In the genomic region with DNA sequence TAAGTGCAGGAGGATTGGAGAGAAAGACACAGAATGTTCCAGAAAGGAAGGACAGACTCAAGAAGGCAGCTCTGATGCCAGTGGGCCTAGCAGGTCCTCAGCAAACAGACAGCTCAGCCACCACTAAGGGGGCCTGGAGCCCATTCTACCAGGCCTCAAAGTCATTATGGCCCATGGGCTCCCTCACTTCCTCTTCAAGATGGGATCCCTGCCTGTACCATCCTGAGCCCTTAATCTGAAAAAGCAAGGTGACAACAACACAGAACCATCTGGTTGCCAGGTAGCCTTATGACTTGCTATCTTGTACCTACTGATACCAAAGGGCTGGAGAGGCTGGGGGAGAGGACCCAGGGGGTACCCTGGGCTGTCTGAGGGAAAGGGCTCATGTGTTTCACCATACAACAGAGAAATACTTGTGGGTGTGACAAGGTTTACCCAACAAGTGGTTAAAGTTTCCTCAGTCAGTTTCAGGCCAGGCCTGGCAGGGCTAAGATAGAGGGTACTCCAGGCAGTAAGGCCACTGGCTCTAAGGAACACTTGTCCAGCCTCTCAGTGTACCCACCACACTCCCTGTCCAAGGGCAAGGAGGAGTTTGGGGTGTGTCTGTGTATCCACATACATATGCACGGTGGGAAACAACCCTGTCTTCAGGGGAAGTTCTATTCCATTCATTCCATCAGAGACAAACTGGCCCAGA, we compare ENCODE assay signal across 14 cellular contexts. TPM values are rescaled to one million over a fixed set of nuclear protein-coding genes. Genes with fewer than 3 reads are reported as not detected.
A peak's percentile ranks its signal among the peaks of the same experiment; 100 is the strongest.
DNase-seq lines count a peak whose midpoint lies in the region; ATAC-seq and TF ChIP-seq lines count a peak whose summit lies in the region.
"Had no signal": no experiment of that assay in that cellular context is flagged by ENCODE, and none has a peak within 500 bp of the region (broad histone marks: within the 10 kb centered on the region; RNA-seq: fewer than 3 reads in every experiment).

No MANE protein-coding gene starts in this region.

- peaks cover 30% of the 10 kb centered on the region for H3K4me1 ChIP-seq in Caco-2

- peaks cover 78% of the 10 kb centered on the region for H3K36me3 Mint-ChIP-seq in activated CD4-positive, alpha-beta T cell treated with anti-CD3 and anti-CD28 coated beads, Interleukin-2, amount 10 ng/mL, durations not matched to agents 7 days and 5 days (ENCODE audit: low read depth)
- H3K36me3 Mint-ChIP-seq in Caco-2 (ENCODE audit: insufficient read depth, unreplicated experiment) = peaks cover 64% of the 10 kb centered on the region
- H3K36me3 Mint-ChIP-seq in activated naive CD8-positive, alpha-beta T cell treated with anti-CD3 and anti-CD28 coated beads for 36 hours = peaks cover 24% of the 10 kb centered on the region
- no peaks in the 10 kb centered on the region for H3K36me3 Mint-ChIP-seq in natural killer cell

- no peak overlapping the region for H3K4me3 Mint-ChIP-seq in activated CD4-positive, alpha-beta T cell treated with anti-CD3 and anti-CD28 coated beads, Interleukin-2, amount 10 ng/mL, durations not matched to agents 7 days and 5 days
- H3K4me3 Mint-ChIP-seq in Caco-2 (ENCODE audit: unreplicated experiment) = no peak overlapping the region
- no peak overlapping the region for H3K4me3 Mint-ChIP-seq in activated naive CD8-positive, alpha-beta T cell treated with anti-CD3 and anti-CD28 coated beads for 36 hours
- no peak overlapping the region for H3K4me3 Mint-ChIP-seq in natural killer cell

- ATAC-seq in natural killer cell (peak in 1 of 3 donors; percentile 1), GM19324 (IDR thresholded peaks at IDR 0.05; ENCODE audit: low FRiP score, unreplicated experiment) (no peak)

- POLR2A ChIA-PET in activated CD4-positive, alpha-beta T cell treated with anti-CD3 and anti-CD28 coated beads, Interleukin-2, amount 10 ng/mL, durations not matched to agents 7 days and 5 days (lab: Charles Lee) = interaction anchor here (0.5 kb wide), 1 partner anchor 125 kb away, joined by 3 read pairs; no protein-coding TSS in a partner anchor
- POLR2A ChIA-PET in Caco-2 (lab: Charles Lee) = no interaction called here

- H3K9me3 ChIP-seq in Caco-2 = no peaks in the 10 kb centered on the region
- H3K9me3 ChIP-seq: esophagus muscularis mucosa, suprapubic skin had no signal

- CTCF ChIA-PET in activated CD4-positive, alpha-beta T cell treated with anti-CD3 and anti-CD28 coated beads, Interleukin-2, amount 10 ng/mL, durations not matched to agents 7 days and 5 days (lab: Charles Lee) = interaction anchor here (1.2 to 5.7 kb wide), 7 partner anchors 9 to 104 kb away, joined by 3 to 53 read pairs (median 6); no protein-coding TSS in a partner anchor
- CTCF ChIA-PET in Caco-2 (lab: Charles Lee) = interaction anchor here (1.1 to 2.9 kb wide), 3 partner anchors 46 to 144 kb away, joined by 3 to 16 read pairs (median 4); no protein-coding TSS in a partner anchor

- no peaks in the 10 kb centered on the region for H3K27me3 Mint-ChIP-seq in activated CD4-positive, alpha-beta T cell treated with anti-CD3 and anti-CD28 coated beads, Interleukin-2, amount 10 ng/mL, durations not matched to agents 7 days and 5 days
- H3K27me3 Mint-ChIP-seq in Caco-2 (ENCODE audit: insufficient read depth, unreplicated experiment) = no peaks in the 10 kb centered on the region
- no peaks in the 10 kb centered on the region for H3K27me3 Mint-ChIP-seq in activated naive CD8-positive, alpha-beta T cell treated with anti-CD3 and anti-CD28 coated beads for 36 hours
- no peaks in the 10 kb centered on the region for H3K27me3 Mint-ChIP-seq in natural killer cell (ENCODE audit: low read depth in 2 of 2)

- intact Hi-C loops in Caco-2 (cut with micrococcal nuclease; ENCODE audit: unreplicated experiment) = loop anchor here (1.0 kb wide), 1 partner anchor 106 kb away; no protein-coding TSS in a partner anchor
- intact Hi-C loops in natural killer cell (cut with micrococcal nuclease) = no loop called here

- peaks cover 9% of the 10 kb centered on the region for H3K36me3 ChIP-seq in Caco-2 (ENCODE audit: control insufficient read depth, insufficient read depth, low read length)

- H3K4me1 Mint-ChIP-seq in activated CD4-positive, alpha-beta T cell treated with anti-CD3 and anti-CD28 coated beads, Interleukin-2, amount 10 ng/mL, durations not matched to agents 7 days and 5 days = peaks cover 53% of the 10 kb centered on the region
- peaks cover 22% of the 10 kb centered on the region for H3K4me1 Mint-ChIP-seq in Caco-2 (ENCODE audit: low read depth, unreplicated experiment)
- peaks cover 48% of the 10 kb centered on the region for H3K4me1 Mint-ChIP-seq in activated naive CD8-positive, alpha-beta T cell treated with anti-CD3 and anti-CD28 coated beads for 36 hours
- H3K4me1 Mint-ChIP-seq in natural killer cell = peaks cover 31 to 47% of the 10 kb centered on the region in 2 donors

- no peak overlapping the region for H3K27ac ChIP-seq in caudate nucleus (ENCODE audit: low read depth, low read length)
- H3K27ac ChIP-seq: esophagus muscularis mucosa, KMS-11, suprapubic skin had no signal

- no peak overlapping the region for H3K4me3 ChIP-seq in Caco-2 (ENCODE audit: low read depth, low read length)
- H3K4me3 ChIP-seq: esophagus muscularis mucosa, suprapubic skin had no signal

- peak overlapping the region; percentile 11 for H3K27ac Mint-ChIP-seq in activated CD4-positive, alpha-beta T cell treated with anti-CD3 and anti-CD28 coated beads, Interleukin-2, amount 10 ng/mL, durations not matched to agents 7 days and 5 days
- H3K27ac Mint-ChIP-seq in Caco-2 (ENCODE audit: unreplicated experiment) = peak overlapping the region; percentile 40
- peak overlapping the region; percentile 76 for H3K27ac Mint-ChIP-seq in activated naive CD8-positive, alpha-beta T cell treated with anti-CD3 and anti-CD28 coated beads for 36 hours
- H3K27ac Mint-ChIP-seq in natural killer cell = peak overlapping the region; percentile 79 to 89

- no peaks in the 10 kb centered on the region for H3K9me3 Mint-ChIP-seq in activated CD4-positive, alpha-beta T cell treated with anti-CD3 and anti-CD28 coated beads, Interleukin-2, amount 10 ng/mL, durations not matched to agents 7 days and 5 days
- H3K9me3 Mint-ChIP-seq in Caco-2 (ENCODE audit: unreplicated experiment) (no peaks in the 10 kb centered on the region), natural killer cell (no peaks in the 10 kb centered on the region)
- no peaks in the 10 kb centered on the region for H3K9me3 Mint-ChIP-seq in activated naive CD8-positive, alpha-beta T cell treated with anti-CD3 and anti-CD28 coated beads for 36 hours

- BruUV-seq in Caco-2 (replicated peaks; lab: Mats Ljungman, UMichigan) = no TSS peak

- no peak for DNase-seq in activated CD4-positive, alpha-beta T cell treated with anti-CD3 and anti-CD28 coated beads, Interleukin-2, amount 10 ng/mL, durations not matched to agents 7 days and 5 days
- DNase-seq in activated CD4-positive, alpha-beta T cell treated with anti-CD3 and anti-CD28 coated beads, Interleukin-2, amount 50 U/mL, for 48 hours = no peak
- DNase-seq in Caco-2 (no peak), natural killer cell (no peak), kidney glomerular epithelial cell (lab: John Stamatoyannopoulos, UW) (no peak), caudate nucleus (lab: John Stamatoyannopoulos, UW) (no peak)
- DNase-seq in activated naive CD8-positive, alpha-beta T cell treated with anti-CD3 and anti-CD28 coated beads for 36 hours = no peak
- DNase-seq: GF-D8, NCI-H1436 treated with DMSO at 0.1 percent for 48 hours, SHP77 treated with DMSO at 0.1 percent for 48 hours had no signal

- no peaks in the 10 kb centered on the region for H3K27me3 ChIP-seq in Caco-2 (replicated peaks; ENCODE audit: control insufficient read depth, insufficient read depth, low read length)
- H3K27me3 ChIP-seq: esophagus muscularis mucosa, suprapubic skin had no signal

- TF ChIP-seq CTCF in Caco-2 (IDR thresholded peaks at IDR 0.05; ENCODE audit: insufficient read depth in 1 of 2, low read depth in 1 of 2, low read length in 1 of 2, severe bottlenecking in 1 of 2, unreplicated experiment in 1 of 2) (no peak), natural killer cell (IDR thresholded peaks at IDR 0.05) (no peak)

RNA-seq across cellular contexts. Expression of a gene that starts 30.7 kb away (rescaled TPM):
- total RNA-seq in activated CD4-positive, alpha-beta T cell treated with anti-CD3 and anti-CD28 coated beads, Interleukin-2, amount 10 ng/mL, durations not matched to agents 7 days and 5 days = 100 to 1,000 TPM; 271 to 283 TPM
- total RNA-seq in Caco-2 (2022) = 36.2 and 36.5 TPM in 2 replicates
- total RNA-seq in activated naive CD8-positive, alpha-beta T cell treated with anti-CD3 and anti-CD28 coated beads for 36 hours = 10 to 100 TPM; 66.4 to 68.7 TPM
- 100 to 1,000 TPM in 2 of 3 donors, 10 to 100 TPM in 1; 97.7 to 203 (median 158) TPM for total RNA-seq in natural killer cell

RNA-seq across cellular contexts. Expression of a gene that starts 31.5 kb away (rescaled TPM):
- total RNA-seq in activated CD4-positive, alpha-beta T cell treated with anti-CD3 and anti-CD28 coated beads, Interleukin-2, amount 10 ng/mL, durations not matched to agents 7 days and 5 days = 100 to 1,000 TPM; 194 to 197 TPM
- total RNA-seq in Caco-2 (2022) (351 and 365 TPM in 2 replicates), natural killer cell (100 to 1,000 TPM; 301 to 338 (median 315) TPM)
- total RNA-seq in activated naive CD8-positive, alpha-beta T cell treated with anti-CD3 and anti-CD28 coated beads for 36 hours = 100 to 1,000 TPM; 253 to 260 TPM

Comparison
In these comparisons a context has a peak if more than half of its experiments do, and no peak if none do; other contexts are left out.
1. H3K27ac Mint-ChIP-seq: peak in every context shown above with its lines; median percentile 84 in natural killer cell; 76 in activated naive CD8-positive, alpha-beta T cell treated with anti-CD3 and anti-CD28 coated beads for 36 hours; 40 in Caco-2; 11 in activated CD4-positive, alpha-beta T cell treated with anti-CD3 and anti-CD28 coated beads, Interleukin-2, amount 10 ng/mL, durations not matched to agents 7 days and 5 days.